In the genomic region with DNA sequence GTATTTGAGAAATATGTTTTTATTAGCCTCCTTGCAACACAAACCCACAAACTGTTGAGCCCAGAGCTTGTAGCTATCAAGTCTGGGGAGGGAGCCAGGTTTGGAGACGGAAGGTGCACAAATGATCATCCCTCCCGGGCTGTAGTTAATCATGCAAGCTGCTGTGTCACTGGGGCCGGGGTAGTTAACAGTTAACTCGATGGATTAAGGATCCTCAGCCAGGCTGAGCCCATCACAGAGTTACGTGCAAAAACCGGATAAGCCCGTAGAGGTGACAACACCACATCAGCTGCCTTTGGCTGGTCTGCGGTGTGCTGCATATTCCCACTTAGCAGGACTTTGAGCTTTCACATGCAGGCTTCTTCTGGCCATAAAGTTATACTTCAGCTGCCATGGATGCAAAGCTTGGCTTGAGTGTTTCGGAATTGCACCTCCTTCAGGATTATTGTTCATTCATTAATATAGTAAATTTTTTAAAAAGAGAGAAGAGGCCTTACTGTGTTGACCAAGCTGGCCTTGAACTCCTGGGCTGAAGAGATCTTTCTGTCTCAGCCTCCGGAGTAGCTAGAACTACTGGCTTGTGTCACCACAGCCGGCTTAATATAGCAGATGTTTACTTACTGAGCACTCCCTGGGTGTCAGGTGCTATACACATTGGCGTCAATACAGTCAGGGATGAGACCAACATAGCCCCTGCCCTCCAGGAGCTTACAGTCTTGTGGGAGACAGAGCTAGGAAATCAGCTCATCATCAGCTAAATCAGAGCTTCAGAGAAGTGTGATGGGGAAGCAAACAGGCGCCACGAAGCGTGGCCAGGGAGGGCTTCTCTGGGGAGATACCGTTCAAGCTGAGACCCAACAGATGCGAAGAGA, we compare ENCODE assay signal across 9 cellular contexts.
A peak's percentile ranks its signal among the peaks of the same experiment; 100 is the strongest.
DNase-seq lines count a peak whose midpoint lies in the region; ATAC-seq and TF ChIP-seq lines count a peak whose summit lies in the region.
"Had no signal": no experiment of that assay in that cellular context is flagged by ENCODE, and none has a peak within 500 bp of the region (broad histone marks: within the 10 kb centered on the region; RNA-seq: fewer than 3 reads in every experiment).

No MANE protein-coding gene starts in this region.

- H3K36me3 Mint-ChIP-seq in CD14-positive monocyte: peaks cover 25 to 26% of the 10 kb centered on the region in 2 donors
- H3K36me3 Mint-ChIP-seq in activated naive CD8-positive, alpha-beta T cell treated with anti-CD3 and anti-CD28 coated beads for 36 hours: peaks cover 56% of the 10 kb centered on the region

- no peaks in the 10 kb centered on the region for H3K9me3 ChIP-seq in mammary epithelial cell (replicated peaks; ENCODE audit: insufficient read depth, low read length)

- CTCF ChIA-PET in mammary epithelial cell (lab: Charles Lee; ENCODE audit: low non-redundant PET): interaction anchor here (0.5 kb wide), 1 partner anchor 32 kb away, joined by 4 read pairs; no protein-coding TSS in a partner anchor

- in situ Hi-C loops in mammary epithelial cell (cut with MboI; ENCODE audit: low sequenced_read_pairs in 2 of 2): no loop called here

- no peak overlapping the region for H3K4me3 ChIP-seq in mammary epithelial cell (replicated peaks in 1 of 3; ENCODE audit: insufficient read depth in 1 of 3, low read depth in 2 of 3, low read length in 3 of 3)

- peak overlapping the region; percentile 27 to 35 for H3K4me3 Mint-ChIP-seq in CD14-positive monocyte
- H3K4me3 Mint-ChIP-seq in activated naive CD8-positive, alpha-beta T cell treated with anti-CD3 and anti-CD28 coated beads for 36 hours: no peak overlapping the region

- ATAC-seq in HG03135 (IDR thresholded peaks at IDR 0.05; ENCODE audit: unreplicated experiment) (peak; percentile 41), GM21526 (IDR thresholded peaks at IDR 0.05; ENCODE audit: low FRiP score, unreplicated experiment) (no peak), GM19397 (IDR thresholded peaks at IDR 0.05; ENCODE audit: unreplicated experiment) (no peak)

- H3K4me1 Mint-ChIP-seq in CD14-positive monocyte: peaks cover 87% of the 10 kb centered on the region
- peaks cover 56% of the 10 kb centered on the region for H3K4me1 Mint-ChIP-seq in activated naive CD8-positive, alpha-beta T cell treated with anti-CD3 and anti-CD28 coated beads for 36 hours

- no peaks in the 10 kb centered on the region for H4K20me1 ChIP-seq in mammary epithelial cell (ENCODE audit: insufficient read depth, low read length)

- intact Hi-C loops in CD14-positive monocyte (cut with micrococcal nuclease): loop anchor here in 1 of 2 donors (10.0 kb wide), 1 partner anchor 222 kb away; the partner anchor contains the start of gene BHLHE40
- intact Hi-C loops in mammary epithelial cell (cut with micrococcal nuclease): no loop called here

- H3K27ac Mint-ChIP-seq in CD14-positive monocyte: peak overlapping the region; percentile 75 to 99 (median 95)
- H3K27ac Mint-ChIP-seq in activated naive CD8-positive, alpha-beta T cell treated with anti-CD3 and anti-CD28 coated beads for 36 hours: no peak overlapping the region

- no peak overlapping the region for H3K9ac ChIP-seq in mammary epithelial cell (ENCODE audit: insufficient read depth, low read length)

- H3K4me2 ChIP-seq in mammary epithelial cell (ENCODE audit: insufficient read depth, low read depth, low read length): no peak overlapping the region

- H3K4me1 ChIP-seq in mammary epithelial cell (ENCODE audit: insufficient read depth, low read length): peaks cover 21% of the 10 kb centered on the region

- no peak overlapping the region for H2AFZ ChIP-seq in mammary epithelial cell (ENCODE audit: low read depth, low read length)

- no peaks in the 10 kb centered on the region for H3K9me3 Mint-ChIP-seq in CD14-positive monocyte
- H3K9me3 Mint-ChIP-seq in activated naive CD8-positive, alpha-beta T cell treated with anti-CD3 and anti-CD28 coated beads for 36 hours: no peaks in the 10 kb centered on the region

- 96% methylated on average over 15 of the region's 17 CpGs for WGBS in mammary epithelial cell (ENCODE audit: low coverage, missing lambda C conversion rate)

- H3K27me3 Mint-ChIP-seq in CD14-positive monocyte (ENCODE audit: low read depth in 3 of 3): peaks cover 0 to 3% (median 3%) of the 10 kb centered on the region in 3 donors
- H3K27me3 Mint-ChIP-seq in activated naive CD8-positive, alpha-beta T cell treated with anti-CD3 and anti-CD28 coated beads for 36 hours: no peaks in the 10 kb centered on the region

- no peaks in the 10 kb centered on the region for H3K79me2 ChIP-seq in mammary epithelial cell (ENCODE audit: insufficient read depth, low read length)

- no TSS peak for BruUV-seq in mammary epithelial cell (replicated peaks; lab: Mats Ljungman, UMichigan)

- H3K27ac ChIP-seq in mammary epithelial cell (ENCODE audit: insufficient read depth, low read depth, low read length): no peak overlapping the region

- H3K36me3 ChIP-seq in mammary epithelial cell (ENCODE audit: insufficient read depth, low read length): no peaks in the 10 kb centered on the region

- H3K27me3 ChIP-seq in mammary epithelial cell (ENCODE audit: insufficient read depth, low read length): no peaks in the 10 kb centered on the region

- dilution Hi-C loops in mammary epithelial cell (cut with HindIII; ENCODE audit: low sequenced_read_pairs): no loop called here

- TF ChIP-seq CTCF in CD14-positive monocyte (IDR thresholded peaks at IDR 0.05): no peak
- TF ChIP-seq CTCF in mammary epithelial cell (conservative IDR thresholded peaks at IDR 0.05 in 1 of 2, IDR thresholded peaks at IDR 0.05 in 1 of 2; ENCODE audit: extremely low read depth in 1 of 2, insufficient read depth in 1 of 2, low read depth in 1 of 2, low read length in 2 of 2): no peak

- DNase-seq in CD14-positive monocyte (ENCODE audit: low spot score) (no peak), mammary epithelial cell (peak; percentile 36), mucosa of gallbladder (ENCODE audit: low spot score) (peak; percentile 70), NCI-H1436 (lab: John Stamatoyannopoulos, UW) (no peak)
- DNase-seq in activated naive CD8-positive, alpha-beta T cell treated with anti-CD3 and anti-CD28 coated beads for 36 hours: no peak
- DNase-seq: Karpas-422 had no signal

Comparison
In these comparisons a context has a peak if more than half of its experiments do, and no peak if none do; other contexts are left out.
1. DNase-seq: peak in mammary epithelial cell (single experiment) and mucosa of gallbladder (single experiment); none in CD14-positive monocyte (single experiment), NCI-H1436 (single experiment) and activated naive CD8-positive, alpha-beta T cell treated with anti-CD3 and anti-CD28 coated beads for 36 hours (single experiment).